ENCODE assay signal across 17 cellular contexts in the genomic region with DNA sequence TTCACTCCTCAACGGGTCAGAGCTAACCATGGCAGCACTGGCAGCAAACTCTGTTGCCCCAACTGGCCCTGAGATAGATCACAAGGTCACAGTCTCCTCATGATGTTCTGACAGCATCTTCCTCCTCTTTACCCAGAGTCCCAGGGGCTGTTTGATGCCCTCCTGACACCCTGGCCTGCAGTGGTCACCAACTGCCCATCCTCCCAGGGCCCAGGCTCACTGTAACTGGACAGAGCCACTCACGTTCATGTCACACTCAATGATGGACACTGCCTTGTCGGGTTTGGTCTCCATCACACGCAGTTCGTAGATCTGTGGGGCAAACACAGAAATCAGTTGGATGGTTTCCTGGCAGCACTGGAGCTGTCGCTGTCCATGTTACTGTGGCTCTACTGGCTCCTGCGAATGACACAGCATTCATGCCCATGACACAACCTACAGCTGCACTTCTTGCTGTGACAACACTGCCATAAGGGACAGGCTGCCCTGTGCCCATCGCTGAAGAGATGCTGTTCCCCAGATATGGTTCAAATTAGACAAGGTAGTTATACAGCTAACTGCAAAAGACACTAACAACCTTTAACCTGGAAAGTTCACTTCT. TPM values are rescaled to one million over a fixed set of nuclear protein-coding genes. Genes with fewer than 3 reads are reported as not detected.
DNase-seq lines count a peak whose midpoint lies in the region; ATAC-seq and TF ChIP-seq lines count a peak whose summit lies in the region.
"Had no signal": no experiment of that assay in that cellular context is flagged by ENCODE, and none has a peak within 500 bp of the region (broad histone marks: within the 10 kb centered on the region; RNA-seq: fewer than 3 reads in every experiment).

No MANE protein-coding gene starts in this region.

- no peaks in the 10 kb centered on the region for H3K9me3 Mint-ChIP-seq in activated T-cell treated with anti-CD3 and anti-CD28 coated beads, Interleukin-2, amount 50 U/mL, for 24 hours
- H3K9me3 Mint-ChIP-seq in activated T-cell treated with anti-CD3 and anti-CD28 coated beads, Interleukin-2, amount 50 U/mL, for 72 hours, result no peaks in the 10 kb centered on the region
- H3K9me3 Mint-ChIP-seq: CD8-positive, alpha-beta memory T cell had no signal

- peaks cover 48% of the 10 kb centered on the region for H3K36me3 ChIP-seq in IMR-90 (ENCODE audit: control insufficient read depth, insufficient read depth, low read length)
- peaks cover 60 to 89% of the 10 kb centered on the region in 2 experiments for H3K36me3 ChIP-seq in mesenchymal stem cell (ENCODE audit: control insufficient read depth in 1 of 2, insufficient read depth in 2 of 2, low read depth in 1 of 2, low read length in 2 of 2)

- 100% methylated on average over 2 of the region's 8 CpGs; no CpG with 5 or more reads in 1 of the 2 experiments for WGBS in IMR-90 (ENCODE audit: extremely low coverage in 2 of 2, insufficient read length in 1 of 2), 2 experiments
- 97% methylated on average over 8 of the region's 8 CpGs for WGBS in mesenchymal stem cell

- H3K4me2 ChIP-seq in IMR-90 (ENCODE audit: low read depth, low read length) (no peak overlapping the region), mesenchymal stem cell (ENCODE audit: low read length, poor library complexity, severe bottlenecking) (no peak overlapping the region)
- H3K4me2 ChIP-seq: BLaER1 treated with 17β-estradiol and CSF1 and Interleukin-3, amounts not matched to agents 10 nM and 100 nM had no signal

- H3K4me3 ChIP-seq in IMR-90 (ENCODE audit: insufficient read depth, low read depth, low read length) (no peak overlapping the region), mesenchymal stem cell (ENCODE audit: insufficient read depth in 1 of 2, low read depth in 1 of 2, low read length in 2 of 2) (no peak overlapping the region)
- H3K4me3 ChIP-seq: BLaER1 treated with 17β-estradiol and CSF1 and Interleukin-3, amounts not matched to agents 10 nM and 100 nM; GM23248; HAP-1 had no signal

- H2BK15ac ChIP-seq in IMR-90 (ENCODE audit: low read depth, low read length) (no peak overlapping the region), mesenchymal stem cell (ENCODE audit: low read depth, poor library complexity, severe bottlenecking) (no peak overlapping the region)

- no peak for TF ChIP-seq RAD21 in IMR-90 (IDR thresholded peaks at IDR 0.05; ENCODE audit: low read length)

- no peak overlapping the region for H3K4me3 Mint-ChIP-seq in activated T-cell treated with anti-CD3 and anti-CD28 coated beads, Interleukin-2, amount 50 U/mL, for 24 hours
- no peak overlapping the region for H3K4me3 Mint-ChIP-seq in activated T-cell treated with anti-CD3 and anti-CD28 coated beads, Interleukin-2, amount 50 U/mL, for 72 hours
- H3K4me3 Mint-ChIP-seq: CD8-positive, alpha-beta memory T cell had no signal

- H3K79me1 ChIP-seq in IMR-90 (ENCODE audit: low read depth in 1 of 2, low read length in 2 of 2) (peaks cover 8 to 19% of the 10 kb centered on the region in 2 experiments; a peak in 2 of 4 replicates), mesenchymal stem cell (replicated peaks; ENCODE audit: low read length, poor library complexity, severe bottlenecking) (peaks cover 23% of the 10 kb centered on the region)

- peak overlapping the region; percentile 45 for H2AFZ ChIP-seq in IMR-90 (replicated peaks; ENCODE audit: low read length, poor library complexity)
- H2AFZ ChIP-seq in mesenchymal stem cell (ENCODE audit: low read depth, low read length), result no peak overlapping the region
- H2AFZ ChIP-seq: GM23248 had no signal

- H3K27ac ChIP-seq in IMR-90 (ENCODE audit: insufficient read depth, low read length) (no peak overlapping the region), mesenchymal stem cell (ENCODE audit: low read length, poor library complexity, severe bottlenecking) (no peak overlapping the region)
- H3K27ac ChIP-seq: BLaER1 treated with 17β-estradiol and CSF1 and Interleukin-3, amounts not matched to agents 10 nM and 100 nM; GM23248 had no signal

- peaks cover 91% of the 10 kb centered on the region for H3K36me3 Mint-ChIP-seq in activated T-cell treated with anti-CD3 and anti-CD28 coated beads, Interleukin-2, amount 50 U/mL, for 24 hours (ENCODE audit: low read depth)
- H3K36me3 Mint-ChIP-seq in activated T-cell treated with anti-CD3 and anti-CD28 coated beads, Interleukin-2, amount 50 U/mL, for 72 hours (ENCODE audit: insufficient read depth in 2 of 2), result peaks cover 5 to 14% of the 10 kb centered on the region in 2 donors

- peak overlapping the region; percentile 22 for H3K27ac Mint-ChIP-seq in activated T-cell treated with anti-CD3 and anti-CD28 coated beads, Interleukin-2, amount 50 U/mL, for 24 hours
- no peak overlapping the region for H3K27ac Mint-ChIP-seq in activated T-cell treated with anti-CD3 and anti-CD28 coated beads, Interleukin-2, amount 50 U/mL, for 72 hours

- ATAC-seq in activated T-cell treated with anti-CD3 and anti-CD28 coated beads, Interleukin-2, amount 50 U/mL, for 72 hours (replicated peaks in 1 of 2), result no peak
- ATAC-seq in IMR-90 (ENCODE audit: low read depth), result no peak
- ATAC-seq in GM18858 (IDR thresholded peaks at IDR 0.05; ENCODE audit: unreplicated experiment), result no peak

- dilution Hi-C loops in IMR-90 (cut with HindIII; ENCODE audit: low sequenced_read_pairs, unreplicated experiment), result no loop called here

- H2BK5ac ChIP-seq in IMR-90 (ENCODE audit: low read depth, low read length, poor library complexity, severe bottlenecking), result no peak overlapping the region
- H2BK5ac ChIP-seq in mesenchymal stem cell (ENCODE audit: low read depth, low read length, poor library complexity, severe bottlenecking), result no peak overlapping the region

- H3K9me1 ChIP-seq in IMR-90 (ENCODE audit: insufficient read depth, low read length), result peaks cover 10% of the 10 kb centered on the region

- no peak for TF ChIP-seq POLR2A in IMR-90 (IDR thresholded peaks at IDR 0.05; ENCODE audit: low read depth, low read length)

- H3K4me1 ChIP-seq in IMR-90 (ENCODE audit: control insufficient read depth, insufficient read depth, low read length), result peaks cover 4% of the 10 kb centered on the region; the same call in 1 of the 2 replicates
- H3K4me1 ChIP-seq in mesenchymal stem cell (ENCODE audit: control insufficient read depth, insufficient read depth, low read depth, low read length), result peaks cover 3% of the 10 kb centered on the region

- H3K9me3 ChIP-seq in IMR-90 (ENCODE audit: control insufficient read depth, insufficient read depth, low read length) (no peaks in the 10 kb centered on the region), mesenchymal stem cell (ENCODE audit: control insufficient read depth, low read length) (no peaks in the 10 kb centered on the region)
- H3K9me3 ChIP-seq: BLaER1 treated with 17β-estradiol and CSF1 and Interleukin-3, amounts not matched to agents 10 nM and 100 nM; HAP-1 had no signal

- DNase-seq in activated T-cell treated with anti-CD3 and anti-CD28 coated beads, Interleukin-2, amount 50 U/mL, for 24 hours, result no peak
- no peak for DNase-seq in activated T-cell treated with anti-CD3 and anti-CD28 coated beads, Interleukin-2, amount 50 U/mL, for 72 hours
- DNase-seq in IMR-90 (no peak), mesenchymal stem cell (no peak), NCI-H748 treated with DMSO at 0.1 percent for 48 hours (lab: John Stamatoyannopoulos, UW) (no peak), GM10248 (ENCODE audit: extremely low spot score) (no peak)
- DNase-seq: 8988T; CD8-positive, alpha-beta memory T cell; COR-L47; DMS 273 treated with DMSO at 0.1 percent for 48 hours; DMS53; DND-41; EL; GM23248 had no signal

- peaks cover 11% of the 10 kb centered on the region for H3K4me1 Mint-ChIP-seq in activated T-cell treated with anti-CD3 and anti-CD28 coated beads, Interleukin-2, amount 50 U/mL, for 24 hours (ENCODE audit: low read depth)
- H3K4me1 Mint-ChIP-seq in activated T-cell treated with anti-CD3 and anti-CD28 coated beads, Interleukin-2, amount 50 U/mL, for 72 hours (ENCODE audit: low read depth), result peaks cover 4% of the 10 kb centered on the region
- H3K4me1 Mint-ChIP-seq: CD8-positive, alpha-beta memory T cell had no signal

- no peak overlapping the region for H2AK9ac ChIP-seq in IMR-90 (replicated peaks; ENCODE audit: low read depth, low read length, poor library complexity)

- intact Hi-C loops in IMR-90 (cut with micrococcal nuclease), result no loop called here

- H3K56ac ChIP-seq in IMR-90 (ENCODE audit: extremely low read depth, insufficient read depth, low read length), result no peak overlapping the region

- H4K8ac ChIP-seq in IMR-90 (ENCODE audit: low read depth in 2 of 2, low read length in 2 of 2) (no peak overlapping the region), mesenchymal stem cell (ENCODE audit: low read length) (peak overlapping the region; percentile 20)

- H2BK20ac ChIP-seq in IMR-90 (ENCODE audit: low read depth, low read length), result no peak overlapping the region

- no peaks in the 10 kb centered on the region for H3K27me3 Mint-ChIP-seq in activated T-cell treated with anti-CD3 and anti-CD28 coated beads, Interleukin-2, amount 50 U/mL, for 24 hours
- no peaks in the 10 kb centered on the region for H3K27me3 Mint-ChIP-seq in activated T-cell treated with anti-CD3 and anti-CD28 coated beads, Interleukin-2, amount 50 U/mL, for 72 hours (ENCODE audit: low read depth)
- H3K27me3 Mint-ChIP-seq: CD8-positive, alpha-beta memory T cell had no signal

- H3K23ac ChIP-seq in IMR-90 (ENCODE audit: low read depth, low read length), result no peak overlapping the region
- H3K23ac ChIP-seq in mesenchymal stem cell (ENCODE audit: low read length in 2 of 2), result no peak overlapping the region

- POLR2A ChIA-PET in IMR-90 (lab: Charles Lee; ENCODE audit: unreplicated experiment), result no interaction called here
- POLR2A ChIA-PET in GM10248 (lab: Yijun Ruan, JAX), result interaction anchor here (1.6 kb wide), 1 partner anchor 15 kb away, joined by 4 read pairs; no protein-coding TSS in a partner anchor

- CTCF ChIA-PET in IMR-90 (lab: Yijun Ruan, JAX), result no interaction called here
- CTCF ChIA-PET in GM10248 (lab: Yijun Ruan, JAX), result interaction anchor here (1.0 to 1.8 kb wide), 4 partner anchors 16 to 172 kb away, joined by 3 to 6 read pairs (median 4); no protein-coding TSS in a partner anchor

- H2BK12ac ChIP-seq in mesenchymal stem cell (ENCODE audit: low read length in 2 of 2), result peak overlapping the region in 1 of 2 experiments; percentile 6

- no peaks in the 10 kb centered on the region for H3K27me3 ChIP-seq in IMR-90 (ENCODE audit: control insufficient read depth, insufficient read depth, low read length)
- H3K27me3 ChIP-seq in mesenchymal stem cell (ENCODE audit: control insufficient read depth in 1 of 2, insufficient read depth in 1 of 2, low read length in 2 of 2), result no peaks in the 10 kb centered on the region
- H3K27me3 ChIP-seq: BLaER1 treated with 17β-estradiol and CSF1 and Interleukin-3, amounts not matched to agents 10 nM and 100 nM had no signal

- H3K14ac ChIP-seq in IMR-90 (replicated peaks; ENCODE audit: low read depth, low read length) (no peak overlapping the region), mesenchymal stem cell (ENCODE audit: low read length in 2 of 2) (peak overlapping the region in 1 of 2 experiments; percentile 86)

- H3K9ac ChIP-seq in IMR-90 (ENCODE audit: low read depth, low read length) (no peak overlapping the region), mesenchymal stem cell (ENCODE audit: low read length) (no peak overlapping the region)
- H3K9ac ChIP-seq: GM23248 had no signal

- H4K91ac ChIP-seq in IMR-90 (ENCODE audit: insufficient read depth, low read depth, low read length) (no peak overlapping the region), mesenchymal stem cell (ENCODE audit: low read length) (peak overlapping the region; percentile 25)

- in situ Hi-C loops in IMR-90 (cut with MboI; ENCODE audit: low sequenced_read_pairs), result no loop called here

- TF ChIP-seq CTCF in IMR-90 (conservative IDR thresholded peaks at IDR 0.05; ENCODE audit: low read depth, low read length) (no peak), GM10248 (IDR thresholded peaks at IDR 0.05; ENCODE audit: control extremely low read depth, extremely low read depth, low read depth, missing control alignments) (no peak)

- H4K5ac ChIP-seq in IMR-90 (ENCODE audit: low read depth, low read length), result no peak overlapping the region

- H4K20me1 ChIP-seq in IMR-90 (ENCODE audit: insufficient read depth, low read length), result peaks cover 4% of the 10 kb centered on the region

- H2BK120ac ChIP-seq in IMR-90 (ENCODE audit: low read depth, low read length) (no peak overlapping the region), mesenchymal stem cell (ENCODE audit: low read depth, low read length) (no peak overlapping the region)

- H3K4ac ChIP-seq in IMR-90 (ENCODE audit: low read depth, low read length), result no peak overlapping the region
- no peak overlapping the region for H3K4ac ChIP-seq in mesenchymal stem cell (ENCODE audit: low read depth in 1 of 2, low read length in 2 of 2)

- H2AK5ac ChIP-seq in IMR-90 (ENCODE audit: low read depth, low read length) (no peak overlapping the region), mesenchymal stem cell (ENCODE audit: low read length, severe bottlenecking) (no peak overlapping the region)

- H3K18ac ChIP-seq in IMR-90 (ENCODE audit: low read depth, low read length) (no peak overlapping the region), mesenchymal stem cell (ENCODE audit: low read depth in 1 of 2, low read length in 2 of 2) (peak overlapping the region in 1 of 2 experiments; percentile 34)

- no TSS peak for BruUV-seq in IMR-90 (replicated peaks; lab: Mats Ljungman, UMichigan)

RNA-seq across cellular contexts. Expression of a gene that starts 10.4 kb away (rescaled TPM):
- 10 to 100 TPM; 34.3 to 40.6 TPM for total RNA-seq in activated T-cell treated with anti-CD3 and anti-CD28 coated beads, Interleukin-2, amount 50 U/mL, for 72 hours
- total RNA-seq in IMR-90 (2012; rRNA removed), result 8.2 and 9.2 TPM in 2 replicates
- polyA plus RNA-seq in IMR-90 (2012; rRNA removed), result 8.9 and 10.2 TPM in 2 replicates
- polyA plus RNA-seq in IMR-90 (2012; cell fraction: cytosol; rRNA removed), result 11.9 and 14.7 TPM in 2 replicates
- polyA plus RNA-seq in IMR-90 (2012; cell fraction: nucleus; rRNA removed; ENCODE audit: low replicate concordance), result 7.8 and 8.0 TPM in 2 replicates
- 17.3 TPM for polyA plus RNA-seq in mesenchymal stem cell (2013, experiment 1 of 2)
- polyA plus RNA-seq in mesenchymal stem cell (2013, experiment 2 of 2), result 18.6 TPM

RNA-seq across cellular contexts. Expression of a gene that starts 21.1 kb away (rescaled TPM):
- total RNA-seq in activated T-cell treated with anti-CD3 and anti-CD28 coated beads, Interleukin-2, amount 50 U/mL, for 72 hours, result 10 to 100 TPM; 68.3 to 78.6 TPM
- 138 and 152 TPM in 2 replicates for total RNA-seq in IMR-90 (2012; rRNA removed)
- 149 and 153 TPM in 2 replicates for polyA plus RNA-seq in IMR-90 (2012; rRNA removed)
- polyA plus RNA-seq in IMR-90 (2012; cell fraction: cytosol; rRNA removed), result 92.0 and 129 TPM in 2 replicates
- 67.8 and 81.3 TPM in 2 replicates for polyA plus RNA-seq in IMR-90 (2012; cell fraction: nucleus; rRNA removed; ENCODE audit: low replicate concordance)
- 119 TPM for polyA plus RNA-seq in mesenchymal stem cell (2013, experiment 1 of 2)
- polyA plus RNA-seq in mesenchymal stem cell (2013, experiment 2 of 2), result 115 TPM

RNA-seq across cellular contexts. Expression of a gene that starts 21.8 kb away (rescaled TPM):
- 100 to 1,000 TPM; 119 to 144 TPM for total RNA-seq in activated T-cell treated with anti-CD3 and anti-CD28 coated beads, Interleukin-2, amount 50 U/mL, for 72 hours
- 37.5 and 44.6 TPM in 2 replicates for total RNA-seq in IMR-90 (2012; rRNA removed)
- polyA plus RNA-seq in IMR-90 (2012; rRNA removed), result 20.0 and 22.7 TPM in 2 replicates
- 7.7 and 9.1 TPM in 2 replicates for polyA plus RNA-seq in IMR-90 (2012; cell fraction: cytosol; rRNA removed)
- polyA plus RNA-seq in IMR-90 (2012; cell fraction: nucleus; rRNA removed; ENCODE audit: low replicate concordance), result 24.8 and 25.7 TPM in 2 replicates
- polyA plus RNA-seq in mesenchymal stem cell (2013, experiment 1 of 2), result 3.0 TPM
- polyA plus RNA-seq in mesenchymal stem cell (2013, experiment 2 of 2), result 2.6 TPM

RNA-seq across cellular contexts. Expression of a gene that starts 25.6 kb away (rescaled TPM):
- 10 to 100 TPM; 27.1 to 27.2 TPM for total RNA-seq in activated T-cell treated with anti-CD3 and anti-CD28 coated beads, Interleukin-2, amount 50 U/mL, for 72 hours
- 37.5 and 48.9 TPM in 2 replicates for total RNA-seq in IMR-90 (2012; rRNA removed)
- polyA plus RNA-seq in IMR-90 (2012; rRNA removed), result 36.7 and 38.0 TPM in 2 replicates
- 11.3 and 15.3 TPM in 2 replicates for polyA plus RNA-seq in IMR-90 (2012; cell fraction: cytosol; rRNA removed)
- 3.0 and 12.5 TPM in 2 replicates for polyA plus RNA-seq in IMR-90 (2012; cell fraction: nucleus; rRNA removed; ENCODE audit: low replicate concordance)
- polyA plus RNA-seq in mesenchymal stem cell (2013, experiment 1 of 2), result 39.0 TPM
- polyA plus RNA-seq in mesenchymal stem cell (2013, experiment 2 of 2), result 39.5 TPM

RNA-seq across cellular contexts. Expression of a gene that starts 26.4 kb away (rescaled TPM):
- 10 to 100 TPM; 30.7 to 36.6 TPM for total RNA-seq in activated T-cell treated with anti-CD3 and anti-CD28 coated beads, Interleukin-2, amount 50 U/mL, for 72 hours
- total RNA-seq in IMR-90 (2012; rRNA removed), result 13.9 and 14.5 TPM in 2 replicates
- 22.6 and 24.2 TPM in 2 replicates for polyA plus RNA-seq in IMR-90 (2012; rRNA removed)
- polyA plus RNA-seq in IMR-90 (2012; cell fraction: cytosol; rRNA removed), result 13.5 and 19.1 TPM in 2 replicates
- polyA plus RNA-seq in IMR-90 (2012; cell fraction: nucleus; rRNA removed; ENCODE audit: low replicate concordance), result 20.6 and 27.4 TPM in 2 replicates
- polyA plus RNA-seq in mesenchymal stem cell (2013, experiment 1 of 2), result 13.4 TPM
- 13.6 TPM for polyA plus RNA-seq in mesenchymal stem cell (2013, experiment 2 of 2)
